ENCODE assay signal across 27 cellular contexts in genomic region chr14:105496831-105497591, GRCh38. TPM values are rescaled to one million over a fixed set of nuclear protein-coding genes. Genes with fewer than 3 reads are reported as not detected.
DNase-seq lines count a peak whose midpoint lies in the region; ATAC-seq, FAIRE-seq and TF ChIP-seq lines count a peak whose summit lies in the region.
"Had no signal": no experiment of that assay in that cellular context is flagged by ENCODE, and none has a peak within 500 bp of the region (broad histone marks: within the 10 kb centered on the region; RNA-seq: fewer than 3 reads in every experiment).

No MANE protein-coding gene starts in this region.

- H3K9me3 ChIP-seq in kidney (ENCODE audit: control insufficient read depth in 1 of 2, low read length in 2 of 2) = no peaks in the 10 kb centered on the region
- H3K9me3 ChIP-seq: right atrium auricular region, SJSA1 had no signal

- H3K4me1 Mint-ChIP-seq in IgD-negative memory B cell (no peaks in the 10 kb centered on the region), osteocyte (ENCODE audit: unreplicated experiment) (peaks cover 7% of the 10 kb centered on the region)
- H3K4me1 Mint-ChIP-seq: mesothelial cell of epicardium had no signal

- H3K27ac Mint-ChIP-seq in IgD-negative memory B cell (peak overlapping the region in 2 of 3 donors; percentile 73 to 87), osteocyte (ENCODE audit: unreplicated experiment) (no peak overlapping the region)
- H3K27ac Mint-ChIP-seq: activated CD4-positive, alpha-beta T cell treated with anti-CD3 and anti-CD28 coated beads for 36 hours; activated CD8-positive, alpha-beta memory T cell treated with anti-CD3 and anti-CD28 coated beads, Interleukin-2, amount 10 ng/mL, durations not matched to agents 7 days and 5 days; activated naive CD8-positive, alpha-beta T cell treated with anti-CD3 and anti-CD28 coated beads, Interleukin-2, amount 10 ng/mL, durations not matched to agents 7 days and 5 days; CD8-positive, alpha-beta T cell; mesothelial cell of epicardium had no signal

- no peak overlapping the region for H3K27ac ChIP-seq in kidney (ENCODE audit: low read depth in 2 of 2, low read length in 2 of 2)
- H3K27ac ChIP-seq: 22Rv1, epithelial cell of prostate, parathyroid adenoma, PC-9, right atrium auricular region, SJSA1 had no signal

- H3K36me3 ChIP-seq in kidney (ENCODE audit: control insufficient read depth in 1 of 2, insufficient read depth in 2 of 2, low read length in 2 of 2) = no peaks in the 10 kb centered on the region
- H3K36me3 ChIP-seq: right atrium auricular region had no signal

- H3K27me3 Mint-ChIP-seq in IgD-negative memory B cell = no peaks in the 10 kb centered on the region
- H3K27me3 Mint-ChIP-seq in osteocyte (ENCODE audit: unreplicated experiment) = no peaks in the 10 kb centered on the region
- H3K27me3 Mint-ChIP-seq: activated CD4-positive, alpha-beta T cell treated with anti-CD3 and anti-CD28 coated beads for 36 hours; activated CD8-positive, alpha-beta memory T cell treated with anti-CD3 and anti-CD28 coated beads, Interleukin-2, amount 10 ng/mL, durations not matched to agents 7 days and 5 days; activated naive CD8-positive, alpha-beta T cell treated with anti-CD3 and anti-CD28 coated beads, Interleukin-2, amount 10 ng/mL, durations not matched to agents 7 days and 5 days; central memory CD8-positive, alpha-beta T cell; naive thymus-derived CD8-positive, alpha-beta T cell had no signal

- no peak overlapping the region for H3K9ac ChIP-seq in kidney (ENCODE audit: low read length in 2 of 2)
- H3K9ac ChIP-seq: parathyroid adenoma had no signal

- TF ChIP-seq CTCF in kidney (IDR thresholded peaks at IDR 0.05; ENCODE audit: borderline replicate concordance, extremely low read depth, insufficient read depth) (no peak), osteocyte (IDR thresholded peaks at IDR 0.05) (no peak)

- no peaks in the 10 kb centered on the region for H3K4me1 ChIP-seq in kidney (ENCODE audit: control insufficient read depth in 1 of 2, insufficient read depth in 1 of 2, low read depth in 1 of 2, low read length in 2 of 2)
- H3K4me1 ChIP-seq: parathyroid adenoma had no signal

- peaks cover 3% of the 10 kb centered on the region for H3K36me3 Mint-ChIP-seq in IgD-negative memory B cell
- H3K36me3 Mint-ChIP-seq in osteocyte (ENCODE audit: unreplicated experiment) = no peaks in the 10 kb centered on the region
- H3K36me3 Mint-ChIP-seq: activated CD8-positive, alpha-beta memory T cell treated with anti-CD3 and anti-CD28 coated beads, Interleukin-2, amount 10 ng/mL, durations not matched to agents 7 days and 5 days; activated naive CD8-positive, alpha-beta T cell treated with anti-CD3 and anti-CD28 coated beads, Interleukin-2, amount 10 ng/mL, durations not matched to agents 7 days and 5 days; CD8-positive, alpha-beta T cell; mesothelial cell of epicardium had no signal

- DNase-seq in activated CD4-positive, CD25-positive, alpha-beta regulatory T cell treated with anti-CD3 and anti-CD28 coated beads, Interleukin-2, amount 50 U/mL, for 72 hours = peak; percentile 28
- DNase-seq in kidney = peak; percentile 69
- peak; percentile 83 for DNase-seq in osteocyte (ENCODE audit: extremely low spot score, unreplicated experiment)
- no peak for DNase-seq in LoVo (ENCODE audit: low spot score)
- no peak for DNase-seq in NCI-H446 treated with DMSO at 0.1 percent for 48 hours (lab: John Stamatoyannopoulos, UW)
- no peak for DNase-seq in stimulated activated naive CD8-positive, alpha-beta T cell treated with anti-CD3 and anti-CD28 coated beads, Interleukin-15, Interleukin-2, amounts not matched to agents 100 U/mL and 50 U/mL, for 24 hours
- DNase-seq: activated CD4-positive, alpha-beta T cell treated with anti-CD3 and anti-CD28 coated beads for 36 hours; NCI-H1436 treated with DMSO at 0.1 percent for 48 hours; NCI-H510A; PC-9 had no signal

- no peak for ATAC-seq in activated CD4-positive, CD25-positive, alpha-beta regulatory T cell treated with anti-CD3 and anti-CD28 coated beads, Interleukin-2, amount 50 U/mL, for 24 hours
- ATAC-seq in stimulated activated naive CD8-positive, alpha-beta T cell treated with anti-CD3 and anti-CD28 coated beads, Interleukin-15, Interleukin-2, amounts not matched to agents 100 U/mL and 50 U/mL, for 24 hours = no peak
- ATAC-seq: activated CD4-positive, alpha-beta T cell treated with anti-CD3 and anti-CD28 coated beads for 36 hours; activated CD8-positive, alpha-beta memory T cell treated with anti-CD3 and anti-CD28 coated beads, Interleukin-2, amount 10 ng/mL, durations not matched to agents 7 days and 5 days; CD8-positive, alpha-beta T cell; naive thymus-derived CD8-positive, alpha-beta T cell had no signal

- H3K4me3 Mint-ChIP-seq in IgD-negative memory B cell = peak overlapping the region in 1 of 4 donors; percentile 67
- no peak overlapping the region for H3K4me3 Mint-ChIP-seq in osteocyte (ENCODE audit: unreplicated experiment)
- H3K4me3 Mint-ChIP-seq: activated CD4-positive, alpha-beta T cell treated with anti-CD3 and anti-CD28 coated beads for 36 hours; activated CD8-positive, alpha-beta memory T cell treated with anti-CD3 and anti-CD28 coated beads, Interleukin-2, amount 10 ng/mL, durations not matched to agents 7 days and 5 days; activated naive CD8-positive, alpha-beta T cell treated with anti-CD3 and anti-CD28 coated beads, Interleukin-2, amount 10 ng/mL, durations not matched to agents 7 days and 5 days; CD8-positive, alpha-beta T cell; central memory CD8-positive, alpha-beta T cell; mesothelial cell of epicardium had no signal

- intact Hi-C loops in kidney (cut with DNase I) = no loop called here

- H3K9me3 Mint-ChIP-seq in IgD-negative memory B cell (peaks cover 0 to 1% (median 0%) of the 10 kb centered on the region in 3 donors), osteocyte (ENCODE audit: unreplicated experiment) (no peaks in the 10 kb centered on the region)
- H3K9me3 Mint-ChIP-seq: activated naive CD8-positive, alpha-beta T cell treated with anti-CD3 and anti-CD28 coated beads, Interleukin-2, amount 10 ng/mL, durations not matched to agents 7 days and 5 days; CD8-positive, alpha-beta T cell; central memory CD8-positive, alpha-beta T cell; mesothelial cell of epicardium; naive thymus-derived CD8-positive, alpha-beta T cell had no signal

- H3K4me3 ChIP-seq in kidney (ENCODE audit: low read length in 2 of 2) = no peak overlapping the region
- H3K4me3 ChIP-seq: PC-9, right atrium auricular region, SJSA1 had no signal

- FAIRE-seq in kidney (lab: Jason Lieb, UNC) = no peak
- FAIRE-seq: G401.6, H1, HTR-8/SVneo, TTC549 had no signal

RNA-seq across cellular contexts. Expression of gene TEDC1, which starts 6.0 kb away (rescaled TPM):
- polyA plus RNA-seq in IgD-negative memory B cell (11.8 TPM), kidney (ENCODE audit: insufficient read depth, low read depth, low replicate concordance) (6.9 TPM)
- total RNA-seq in kidney (13.2 TPM), osteocyte (8.4 and 11.0 TPM in 2 replicates)

RNA-seq across cellular contexts. Expression of gene CRIP1, which starts 10.3 kb away (rescaled TPM):
- polyA plus RNA-seq in IgD-negative memory B cell = 1,925 TPM
- 381 TPM for total RNA-seq in kidney
- 272 TPM for polyA plus RNA-seq in kidney (ENCODE audit: insufficient read depth, low read depth, low replicate concordance)
- 31.0 and 34.1 TPM in 2 replicates for total RNA-seq in osteocyte

RNA-seq across cellular contexts. Expression of gene CRIP2, which starts 22.4 kb away (rescaled TPM):
- polyA plus RNA-seq in IgD-negative memory B cell = 70.8 TPM
- total RNA-seq in kidney = 357 TPM
- 338 TPM for polyA plus RNA-seq in kidney (ENCODE audit: insufficient read depth, low read depth, low replicate concordance)
- 183 and 191 TPM in 2 replicates for total RNA-seq in osteocyte

RNA-seq across cellular contexts. Expression of gene TMEM121, which starts 29.4 kb away (rescaled TPM):
- polyA plus RNA-seq in IgD-negative memory B cell (5.5 TPM), kidney (ENCODE audit: insufficient read depth, low read depth, low replicate concordance) (4.1 TPM)
- total RNA-seq in kidney (3.1 TPM), osteocyte (3.3 and 3.6 TPM in 2 replicates)
- total RNA-seq: H1 had no signal

Comparison
In these comparisons a context has a peak if more than half of its experiments do, and no peak if none do; other contexts are left out.
1. DNase-seq: peak in activated CD4-positive, CD25-positive, alpha-beta regulatory T cell treated with anti-CD3 and anti-CD28 coated beads, Interleukin-2, amount 50 U/mL, for 72 hours (single experiment), kidney (single experiment) and osteocyte (single experiment); none in LoVo (single experiment), NCI-H446 treated with DMSO at 0.1 percent for 48 hours (single experiment) and stimulated activated naive CD8-positive, alpha-beta T cell treated with anti-CD3 and anti-CD28 coated beads, Interleukin-15, Interleukin-2, amounts not matched to agents 100 U/mL and 50 U/mL, for 24 hours (single experiment).
2. RNA of gene CRIP1, which starts 10.3 kb away (total RNA-seq): 381 TPM in kidney (single experiment); 31.0 to 34.1 TPM in osteocyte; every median in the first group is over 10 times any median in the second.